Comparison of ENCODE assay signal across 1 cellular context in genomic region chr20:54091120-54091480, GRCh38.
TF ChIP-seq lines count a peak whose summit lies in the region.

No MANE protein-coding gene starts in this region.

TF ChIP-seq in HCT116, 20 proteins besides CTCF, POLR2A, EP300 and RAD21 (continued from another document):
- TF ChIP-seq REST (IDR thresholded peaks at IDR 0.05; ENCODE audit: low read depth), result no peak
- TF ChIP-seq ZNF274 (IDR thresholded peaks at IDR 0.05; ENCODE audit: low read depth, low read length), result no peak
- TF ChIP-seq EGR1 (IDR thresholded peaks at IDR 0.05; ENCODE audit: low read depth), result no peak
- TF ChIP-seq CEBPB (IDR thresholded peaks at IDR 0.05; ENCODE audit: low read depth), result no peak
- no peak for TF ChIP-seq CBX3 (IDR thresholded peaks at IDR 0.05; ENCODE audit: low read depth)
- no peak for TF ChIP-seq POLR2AphosphoS5 (IDR thresholded peaks at IDR 0.05; ENCODE audit: low read depth, low read length)
- no peak for TF ChIP-seq SRF (IDR thresholded peaks at IDR 0.05; ENCODE audit: low read depth)
- no peak for TF ChIP-seq JUND (IDR thresholded peaks at IDR 0.05)
- TF ChIP-seq ZFX (IDR thresholded peaks at IDR 0.05), result no peak
